In the genomic region with DNA sequence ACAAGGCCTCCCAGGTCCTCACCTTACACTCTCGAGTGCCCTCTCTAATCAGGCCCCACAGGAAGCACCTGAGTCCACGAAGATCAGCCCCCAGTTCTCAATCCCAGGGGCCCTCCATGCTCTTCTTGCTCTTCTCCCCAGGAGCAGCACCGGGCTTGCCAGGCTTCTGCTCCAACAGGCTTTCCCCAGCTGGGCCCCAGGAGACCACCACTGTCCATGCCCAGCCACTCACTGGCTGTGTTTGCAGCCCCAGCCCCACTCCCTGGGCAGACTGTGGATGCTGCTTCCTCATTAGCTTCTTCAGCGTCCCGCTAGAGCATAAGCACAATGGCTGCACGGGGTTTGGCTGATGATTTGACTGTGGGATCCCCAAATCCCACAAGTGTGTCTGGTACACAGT, we compare ENCODE assay signal across 31 cellular contexts.
"Had no signal": no experiment of that assay in that cellular context is flagged by ENCODE, and none has a peak within 500 bp of the region (broad histone marks: within the 10 kb centered on the region; RNA-seq: fewer than 3 reads in every experiment).

No MANE protein-coding gene starts in this region.

- H3K36me3 ChIP-seq: adrenal gland, ascending aorta, cardiac muscle cell had no signal

- H3K27ac ChIP-seq: adrenal gland, ascending aorta, cardiac muscle cell, VCaP had no signal

- DNase-seq: activated B cell treated with CpG ODN at 0.5 μM for 24 hours; activated CD4-positive, alpha-beta memory T cell treated with anti-CD3 and anti-CD28 coated beads for 36 hours; activated CD4-positive, alpha-beta T cell treated with anti-CD3 and anti-CD28 coated beads for 4 hours; activated CD4-positive, alpha-beta T cell treated with anti-CD3 and anti-CD28 coated beads, Interleukin-2, amount 10 ng/mL, durations not matched to agents 24 days and 14 days; activated CD4-positive, alpha-beta T cell treated with anti-CD3 and anti-CD28 coated beads, Interleukin-2, amount 50 U/mL, for 1 hour; activated CD4-positive, alpha-beta T cell treated with anti-CD3 and anti-CD28 coated beads, Interleukin-2, amount 50 U/mL, for 4 hours; activated CD4-positive, CD25-positive, alpha-beta regulatory T cell treated with anti-CD3 and anti-CD28 coated beads, Interleukin-2, amount 50 U/mL, for 72 hours; activated CD8-positive, alpha-beta memory T cell treated with anti-CD3 and anti-CD28 coated beads, Interleukin-2, amount 50 U/mL, for 4 hours; activated CD8-positive, alpha-beta T cell treated with anti-CD3 and anti-CD28 coated beads for 36 hours; activated effector memory CD4-positive, alpha-beta T cell treated with anti-CD3 and anti-CD28 coated beads, Interleukin-2, amount 50 U/mL, for 16 hours; activated gamma-delta T cell treated with Interleukin-2 at 50 U/mL for 16 hours; activated naive CD4-positive, alpha-beta T cell; activated naive CD4-positive, alpha-beta T cell treated with anti-CD3 and anti-CD28 coated beads for 36 hours; activated naive CD4-positive, alpha-beta T cell treated with anti-CD3 and anti-CD28 coated beads, Interleukin-2, amount 50 U/mL, for 16 hours; activated naive CD8-positive, alpha-beta T cell treated with anti-CD3 and anti-CD28 coated beads for 36 hours; activated T-cell treated with anti-CD3 and anti-CD28 coated beads for 4 hours; activated T-cell treated with anti-CD3 and anti-CD28 coated beads, Interleukin-2, amount 50 U/mL, for 1 hour; activated T-cell treated with anti-CD3 and anti-CD28 coated beads, Interleukin-2, amount 50 U/mL, for 4 hours; activated T-cell treated with anti-CD3 and anti-CD28 coated beads, Interleukin-2, amount 50 U/mL, for 72 hours; adrenal gland; amniotic stem cell; anterior cingulate cortex; caudate nucleus; cerebellar nuclear complex; T-helper 2 cell; T-helper 9 cell had no signal

- H3K27me3 ChIP-seq: adrenal gland, ascending aorta, cardiac muscle cell had no signal

- H3K4me3 ChIP-seq: adrenal gland, ascending aorta, cardiac muscle cell had no signal

- H3K9me3 ChIP-seq: adrenal gland, ascending aorta had no signal

- FAIRE-seq: bronchial epithelial cell, TTC549 had no signal

- H3K4me1 ChIP-seq: adrenal gland, ascending aorta had no signal
